Comparison of ENCODE assay signal across 15 cellular contexts in genomic region chr9:35257986-35258664, GRCh38.
DNase-seq lines count a peak whose midpoint lies in the region; ATAC-seq, FAIRE-seq and TF ChIP-seq lines count a peak whose summit lies in the region.
"Had no signal": no experiment of that assay in that cellular context is flagged by ENCODE, and none has a peak within 500 bp of the region (broad histone marks: within the 10 kb centered on the region; RNA-seq: fewer than 3 reads in every experiment).

No MANE protein-coding gene starts in this region.

- H3K36me3 ChIP-seq in MM.1S (replicated peaks; ENCODE audit: insufficient read depth, low read length) (no peaks in the 10 kb centered on the region), transverse colon (no peaks in the 10 kb centered on the region), suprapubic skin (no peaks in the 10 kb centered on the region), kidney (ENCODE audit: control insufficient read depth in 1 of 2, insufficient read depth in 2 of 2, low read length in 2 of 2) (no peaks in the 10 kb centered on the region)
- H3K36me3 ChIP-seq: BE2C had no signal

- intact Hi-C loops in transverse colon (cut with DNase I; ENCODE audit: low total_unique reads) = loop anchor here (5.0 kb wide), 1 partner anchor 141 kb away; the partner anchor contains the start of gene ATOSB
- intact Hi-C loops in kidney (cut with DNase I) = no loop called here

- no peak for TF ChIP-seq EP300 in transverse colon (IDR thresholded peaks at IDR 0.05; ENCODE audit: low read depth)
- TF ChIP-seq EP300 in suprapubic skin (IDR thresholded peaks at IDR 0.05) = no peak

- H3K4me1 ChIP-seq in MM.1S (ENCODE audit: low read length) (peaks cover 16% of the 10 kb centered on the region), transverse colon (peaks cover 0 to 22% (median 10%) of the 10 kb centered on the region in 4 donors), suprapubic skin (peaks cover 10% of the 10 kb centered on the region), kidney (ENCODE audit: control insufficient read depth in 1 of 2, insufficient read depth in 1 of 2, low read depth in 1 of 2, low read length in 2 of 2) (peaks cover 0 to 8% of the 10 kb centered on the region in 2 donors)
- H3K4me1 ChIP-seq: BE2C, parathyroid adenoma had no signal

- H3K9ac ChIP-seq in MM.1S (ENCODE audit: low read length) (peak overlapping the region; percentile 24; the same call in 1 of the 2 replicates), kidney (ENCODE audit: low read length in 2 of 2) (no peak overlapping the region)
- H3K9ac ChIP-seq: parathyroid adenoma had no signal

- WGBS in transverse colon (ENCODE audit: low coverage in 1 of 2), 2 donors = 47 to 60% methylated on average over 2 to 6 of the region's 6 CpGs
- 74% methylated on average over 6 of the region's 6 CpGs for WGBS in suprapubic skin

- peak; percentile 85 for ATAC-seq in left lobe of liver

- TF ChIP-seq CTCF in MM.1S (IDR thresholded peaks at IDR 0.05; ENCODE audit: low read length) (no peak), VCaP (conservative IDR thresholded peaks at IDR 0.05) (no peak), transverse colon (IDR thresholded peaks at IDR 0.05) (no peak), suprapubic skin (IDR thresholded peaks at IDR 0.05) (no peak), kidney (IDR thresholded peaks at IDR 0.05; ENCODE audit: borderline replicate concordance, extremely low read depth, insufficient read depth) (no peak)

- no peaks in the 10 kb centered on the region for H3K79me2 ChIP-seq in MM.1S (ENCODE audit: low read length)
- H3K79me2 ChIP-seq: parathyroid adenoma had no signal

- no peaks in the 10 kb centered on the region for H3K9me3 ChIP-seq in MM.1S (replicated peaks; ENCODE audit: insufficient read depth, low read length)
- H3K9me3 ChIP-seq in transverse colon = no peaks in the 10 kb centered on the region
- no peaks in the 10 kb centered on the region for H3K9me3 ChIP-seq in suprapubic skin
- H3K9me3 ChIP-seq in kidney (ENCODE audit: control insufficient read depth in 1 of 2, low read length in 2 of 2) = no peaks in the 10 kb centered on the region
- H3K9me3 ChIP-seq: BE2C had no signal

- H3F3A ChIP-seq in MM.1S (ENCODE audit: insufficient read depth, low read length) = peaks cover 11% of the 10 kb centered on the region

- TF ChIP-seq POLR2A in transverse colon (IDR thresholded peaks at IDR 0.05) (no peak), suprapubic skin (IDR thresholded peaks at IDR 0.05) (no peak)

- H3K4me2 ChIP-seq in MM.1S (ENCODE audit: low read depth, low read length) = peak overlapping the region; percentile 54

- H3K27me3 ChIP-seq in MM.1S (replicated peaks; ENCODE audit: insufficient read depth, low read length) = no peaks in the 10 kb centered on the region
- H3K27me3 ChIP-seq in transverse colon = no peaks in the 10 kb centered on the region
- H3K27me3 ChIP-seq in suprapubic skin = no peaks in the 10 kb centered on the region
- H3K27me3 ChIP-seq: BE2C had no signal

- FAIRE-seq in kidney (lab: Jason Lieb, UNC) = no peak
- FAIRE-seq: D721Med had no signal

- H4K20me1 ChIP-seq in MM.1S (ENCODE audit: insufficient read depth, low read length) = no peaks in the 10 kb centered on the region

- peak overlapping the region; percentile 38; the same call in 1 of the 2 replicates for H3K4me3 ChIP-seq in MM.1S (ENCODE audit: low read length)
- H3K4me3 ChIP-seq in transverse colon = no peak overlapping the region
- H3K4me3 ChIP-seq in suprapubic skin = no peak overlapping the region
- H3K4me3 ChIP-seq in kidney (ENCODE audit: low read length in 2 of 2) = no peak overlapping the region
- H3K4me3 ChIP-seq: lung, skin epidermis had no signal

- in situ Hi-C loops in transverse colon (cut with MboI; ENCODE audit: low pct_ligation_motif_present in 1 of 4, low pct_unique_long_range_greater_than_20kb in 1 of 4, low sequenced_read_pairs in 3 of 4) = loop anchor here in 1 of 4 donors (10.0 kb wide), 1 partner anchor 143 kb away; the partner anchor contains the start of gene ATOSB

- peak overlapping the region; percentile 26 for H2AFZ ChIP-seq in MM.1S (ENCODE audit: low read length)
- H2AFZ ChIP-seq: parathyroid adenoma had no signal

- DNase-seq in MM.1S = peak; percentile 59
- no peak for DNase-seq in left lobe of liver (ENCODE audit: low spot score)
- DNase-seq in transverse colon = no peak
- no peak for DNase-seq in NCI-H146 treated with DMSO at 0.1 percent for 48 hours (lab: John Stamatoyannopoulos, UW; ENCODE audit: unreplicated experiment)
- no peak for DNase-seq in activated CD8-positive, alpha-beta memory T cell treated with anti-CD3 and anti-CD28 coated beads, Interleukin-2, amount 50 U/mL, for 4 hours
- DNase-seq in suprapubic skin (ENCODE audit: low spot score in 2 of 2) = no peak
- no peak for DNase-seq in kidney
- DNase-seq: cortex of kidney, NCI-H1417 treated with DMSO at 0.1 percent for 48 hours had no signal

- H3K9me2 ChIP-seq in MM.1S (replicated peaks; ENCODE audit: insufficient read depth, low read length) = no peaks in the 10 kb centered on the region

- peak overlapping the region; percentile 61; the same call in 1 of the 2 replicates for H3K27ac ChIP-seq in MM.1S (ENCODE audit: low read length)
- H3K27ac ChIP-seq in VCaP = peak overlapping the region; percentile 99
- H3K27ac ChIP-seq in transverse colon = peak overlapping the region in 3 of 4 donors; percentile 34 to 51 (median 46)
- no peak overlapping the region for H3K27ac ChIP-seq in suprapubic skin
- no peak overlapping the region for H3K27ac ChIP-seq in kidney (ENCODE audit: low read depth in 2 of 2, low read length in 2 of 2)
- H3K27ac ChIP-seq: parathyroid adenoma had no signal

Comparison
In these comparisons a context has a peak if more than half of its experiments do, and no peak if none do; other contexts are left out.
1. H3K27ac ChIP-seq: peak in MM.1S (single experiment), VCaP (single experiment) and transverse colon (3 of 4); none in suprapubic skin (single experiment) and kidney (0 of 2).